In genomic region chr10:4067552-4068254, GRCh38 we compare ENCODE assay signal across 10 cellular contexts.
DNase-seq lines count a peak whose midpoint lies in the region; ATAC-seq lines count a peak whose summit lies in the region.
"Had no signal": no experiment of that assay in that cellular context is flagged by ENCODE, and none has a peak within 500 bp of the region (broad histone marks: within the 10 kb centered on the region; RNA-seq: fewer than 3 reads in every experiment).

No MANE protein-coding gene starts in this region.

- H3K9me3 Mint-ChIP-seq in activated T-cell treated with anti-CD3 and anti-CD28 coated beads, Interleukin-2, amount 50 U/mL, for 72 hours, result no peaks in the 10 kb centered on the region
- no peaks in the 10 kb centered on the region for H3K9me3 Mint-ChIP-seq in activated naive CD8-positive, alpha-beta T cell treated with anti-CD3 and anti-CD28 coated beads for 36 hours
- H3K9me3 Mint-ChIP-seq: CD4-positive, alpha-beta T cell had no signal

- H3K36me3 Mint-ChIP-seq in activated T-cell treated with anti-CD3 and anti-CD28 coated beads, Interleukin-2, amount 50 U/mL, for 72 hours (ENCODE audit: insufficient read depth in 2 of 2), result no peaks in the 10 kb centered on the region
- no peaks in the 10 kb centered on the region for H3K36me3 Mint-ChIP-seq in activated naive CD8-positive, alpha-beta T cell treated with anti-CD3 and anti-CD28 coated beads for 36 hours
- H3K36me3 Mint-ChIP-seq: WTC11 had no signal

- peak; percentile 53 to 54 for ATAC-seq in activated T-cell treated with anti-CD3 and anti-CD28 coated beads, Interleukin-2, amount 50 U/mL, for 72 hours (replicated peaks in 1 of 2)
- ATAC-seq in HG03159 (IDR thresholded peaks at IDR 0.05; ENCODE audit: unreplicated experiment), result peak; percentile 59
- ATAC-seq in stimulated activated naive CD8-positive, alpha-beta T cell treated with anti-CD3 and anti-CD28 coated beads, Interleukin-15, Interleukin-2, amounts not matched to agents 100 U/mL and 50 U/mL, for 24 hours, result peak; percentile 75
- ATAC-seq: WTC11 had no signal

- peak; percentile 44 to 51 for DNase-seq in activated T-cell treated with anti-CD3 and anti-CD28 coated beads, Interleukin-2, amount 50 U/mL, for 72 hours
- DNase-seq in activated T-cell treated with anti-CD3 and anti-CD28 coated beads for 4 hours, result no peak
- peak; percentile 29 for DNase-seq in activated naive CD8-positive, alpha-beta T cell treated with anti-CD3 and anti-CD28 coated beads for 36 hours
- peak; percentile 29 for DNase-seq in stimulated activated naive CD8-positive, alpha-beta T cell treated with anti-CD3 and anti-CD28 coated beads, Interleukin-15, Interleukin-2, amounts not matched to agents 100 U/mL and 50 U/mL, for 24 hours
- no peak for DNase-seq in HuH-7 (ENCODE audit: low spot score)
- DNase-seq in GDM1 (lab: John Stamatoyannopoulos, UW), result no peak
- DNase-seq in ecto neural progenitor cell (ENCODE audit: low spot score), result no peak
- DNase-seq: CD4-positive, alpha-beta T cell had no signal

- H3K27me3 Mint-ChIP-seq in activated T-cell treated with anti-CD3 and anti-CD28 coated beads, Interleukin-2, amount 50 U/mL, for 72 hours (ENCODE audit: low read depth), result no peaks in the 10 kb centered on the region
- no peaks in the 10 kb centered on the region for H3K27me3 Mint-ChIP-seq in activated naive CD8-positive, alpha-beta T cell treated with anti-CD3 and anti-CD28 coated beads for 36 hours
- H3K27me3 Mint-ChIP-seq: CD4-positive, alpha-beta T cell had no signal

- no peak overlapping the region for H3K27ac Mint-ChIP-seq in activated T-cell treated with anti-CD3 and anti-CD28 coated beads, Interleukin-2, amount 50 U/mL, for 72 hours
- H3K27ac Mint-ChIP-seq in activated naive CD8-positive, alpha-beta T cell treated with anti-CD3 and anti-CD28 coated beads for 36 hours, result no peak overlapping the region
- H3K27ac Mint-ChIP-seq: CD4-positive, alpha-beta T cell; WTC11 had no signal

- H3K4me1 Mint-ChIP-seq in activated T-cell treated with anti-CD3 and anti-CD28 coated beads, Interleukin-2, amount 50 U/mL, for 72 hours (ENCODE audit: low read depth), result no peaks in the 10 kb centered on the region
- peaks cover 5% of the 10 kb centered on the region for H3K4me1 Mint-ChIP-seq in activated naive CD8-positive, alpha-beta T cell treated with anti-CD3 and anti-CD28 coated beads for 36 hours
- H3K4me1 Mint-ChIP-seq: WTC11 had no signal

- H3K4me3 Mint-ChIP-seq in activated T-cell treated with anti-CD3 and anti-CD28 coated beads, Interleukin-2, amount 50 U/mL, for 72 hours, result no peak overlapping the region
- no peak overlapping the region for H3K4me3 Mint-ChIP-seq in activated naive CD8-positive, alpha-beta T cell treated with anti-CD3 and anti-CD28 coated beads for 36 hours
- H3K4me3 Mint-ChIP-seq: CD4-positive, alpha-beta T cell; WTC11 had no signal

Comparison
In these comparisons a context has a peak if more than half of its experiments do, and no peak if none do; other contexts are left out.
1. DNase-seq: peak in activated T-cell treated with anti-CD3 and anti-CD28 coated beads, Interleukin-2, amount 50 U/mL, for 72 hours (2 of 2), activated naive CD8-positive, alpha-beta T cell treated with anti-CD3 and anti-CD28 coated beads for 36 hours (single experiment) and stimulated activated naive CD8-positive, alpha-beta T cell treated with anti-CD3 and anti-CD28 coated beads, Interleukin-15, Interleukin-2, amounts not matched to agents 100 U/mL and 50 U/mL, for 24 hours (single experiment); none in activated T-cell treated with anti-CD3 and anti-CD28 coated beads for 4 hours (single experiment), HuH-7 (single experiment), GDM1 (single experiment) and ecto neural progenitor cell (single experiment).
2. Peak in every context shown above with its lines, with median percentiles within 50 percentile points of each other: ATAC-seq.